Comparison of ENCODE assay signal across 28 cellular contexts in genomic region chr7:32053204-32053603, GRCh38. TPM values are rescaled to one million over a fixed set of nuclear protein-coding genes. Genes with fewer than 3 reads are reported as not detected.
DNase-seq lines count a peak whose midpoint lies in the region; ATAC-seq and TF ChIP-seq lines count a peak whose summit lies in the region.
"Had no signal": no experiment of that assay in that cellular context is flagged by ENCODE, and none has a peak within 500 bp of the region (broad histone marks: within the 10 kb centered on the region; RNA-seq: fewer than 3 reads in every experiment).

No MANE protein-coding gene starts in this region.

- H3K4me3 ChIP-seq in heart right ventricle (no peak overlapping the region), Karpas-422 (ENCODE audit: low read length) (no peak overlapping the region)
- H3K4me3 ChIP-seq: BLaER1, GM12878 had no signal

- no peak overlapping the region for H3K9ac ChIP-seq in Karpas-422 (ENCODE audit: low read length)
- H3K9ac ChIP-seq: BLaER1 had no signal

- H3K27ac ChIP-seq in foreskin keratinocyte (no peak overlapping the region), heart right ventricle (peak overlapping the region in 9 of 10 donors; percentile 32 to 68 (median 47)), Karpas-422 (ENCODE audit: low read length) (no peak overlapping the region)
- H3K27ac ChIP-seq: BLaER1 had no signal

- H3K27me3 ChIP-seq in foreskin keratinocyte: no peaks in the 10 kb centered on the region
- no peaks in the 10 kb centered on the region for H3K27me3 ChIP-seq in heart right ventricle
- no peaks in the 10 kb centered on the region for H3K27me3 ChIP-seq in Karpas-422 (ENCODE audit: low read length)
- H3K27me3 ChIP-seq: BE2C, BLaER1 had no signal

- no peaks in the 10 kb centered on the region for H4K20me1 ChIP-seq in Karpas-422 (ENCODE audit: insufficient read depth, low read depth, low read length)
- H4K20me1 ChIP-seq: BLaER1 had no signal

- no peaks in the 10 kb centered on the region for H3K9me3 ChIP-seq in heart right ventricle
- no peaks in the 10 kb centered on the region for H3K9me3 ChIP-seq in Karpas-422 (ENCODE audit: low read length)
- H3K9me3 ChIP-seq: BE2C, BLaER1 had no signal

- H3K9me2 ChIP-seq in Karpas-422 (replicated peaks; ENCODE audit: insufficient read depth, low read length): no peaks in the 10 kb centered on the region

- H3K79me2 ChIP-seq in Karpas-422 (ENCODE audit: low read length): no peaks in the 10 kb centered on the region

- no peak overlapping the region for H2AFZ ChIP-seq in Karpas-422 (ENCODE audit: low read length)

- DNase-seq in Right ventricle myocardium superior (peak; percentile 46), cardiac septum (ENCODE audit: low spot score) (no peak), foreskin keratinocyte (no peak), heart right ventricle (peak in 1 of 2 donors; percentile 14), left ventricle myocardium superior (peak; percentile 45), NCI-H1930 (lab: John Stamatoyannopoulos, UW) (no peak), OCI-M2 (lab: John Stamatoyannopoulos, UW; ENCODE audit: unreplicated experiment) (no peak), Karpas-422 (no peak)
- DNase-seq: 8988T; ACHN; BE2C; C1 segment of cervical spinal cord; CD4-positive, alpha-beta memory T cell; CD4-positive, CD25-positive, alpha-beta regulatory T cell; CD8-positive, alpha-beta memory T cell; COR-L47; DMS 273 treated with DMSO at 0.1 percent for 48 hours; DMS153; DMS53; DMS79; DND-41; EL; GDM1 had no signal

- WGBS in heart right ventricle, 2 donors: 70 to 78% methylated on average over 3 of the region's 3 CpGs

- intact Hi-C loops in Right ventricle myocardium superior (cut with DNase I) (no loop called here), cardiac septum (cut with DNase I) (no loop called here), heart right ventricle (cut with DNase I) (no loop called here), left ventricle myocardium superior (cut with micrococcal nuclease) (no loop called here)

- H3K4me2 ChIP-seq in Karpas-422 (ENCODE audit: low read depth, low read length, poor library complexity, severe bottlenecking): no peak overlapping the region
- H3K4me2 ChIP-seq: BLaER1 had no signal

- H3K4me1 ChIP-seq in foreskin keratinocyte: no peaks in the 10 kb centered on the region
- H3K4me1 ChIP-seq in heart right ventricle: peaks cover 0 to 81% (median 49%) of the 10 kb centered on the region in 9 donors
- no peaks in the 10 kb centered on the region for H3K4me1 ChIP-seq in Karpas-422 (ENCODE audit: low read length)
- H3K4me1 ChIP-seq: BE2C had no signal

- H3K36me3 ChIP-seq in heart right ventricle (peaks cover 0 to 17% (median 0%) of the 10 kb centered on the region in 9 donors), Karpas-422 (ENCODE audit: insufficient read depth, low read length) (no peaks in the 10 kb centered on the region)
- H3K36me3 ChIP-seq: BE2C, BLaER1 had no signal

- ATAC-seq in Right ventricle myocardium superior (ENCODE audit: poor library complexity) (peak; percentile 65), foreskin keratinocyte (peak; percentile 41), heart right ventricle (peak in 6 of 8 donors; percentile 43 to 82 (median 62)), left ventricle myocardium superior (peak; percentile 68)
- ATAC-seq: GM12878 had no signal

- TF ChIP-seq CTCF in foreskin keratinocyte (conservative IDR thresholded peaks at IDR 0.05) (no peak), heart right ventricle (IDR thresholded peaks at IDR 0.05) (no peak)

RNA-seq across cellular contexts. Expression of gene PDE1C, which starts 17.0 kb away (rescaled TPM):
- 181 TPM for total RNA-seq in Right ventricle myocardium superior
- total RNA-seq in cardiac septum: 220 TPM
- total RNA-seq in foreskin keratinocyte: 18.5 and 31.5 TPM in 2 replicates
- 4.2 and 5.3 TPM in 2 replicates for polyA plus RNA-seq in foreskin keratinocyte
- 100 to 1,000 TPM; 124 to 315 (median 197) TPM for total RNA-seq in heart right ventricle
- polyA plus RNA-seq in heart right ventricle: 10 to 100 TPM; 11.7 to 67.7 TPM
- 192 TPM for total RNA-seq in left ventricle myocardium superior
- not detected in 2 replicates for total RNA-seq in Karpas-422 (2014; rRNA removed; shearing (Covaris generic); ENCODE audit: low replicate concordance)
- total RNA-seq: A673; CD4-positive, alpha-beta memory T cell; CD4-positive, CD25-positive, alpha-beta regulatory T cell; CD8-positive, alpha-beta memory T cell; G401 had no signal
- polyA plus RNA-seq: CD14-positive monocyte; CD4-positive, alpha-beta memory T cell; CD4-positive, CD25-positive, alpha-beta regulatory T cell; CD8-positive, alpha-beta memory T cell had no signal

Comparison
In these comparisons a context has a peak if more than half of its experiments do, and no peak if none do; other contexts are left out.
1. DNase-seq: peak in Right ventricle myocardium superior (single experiment) and left ventricle myocardium superior (single experiment); none in cardiac septum (single experiment), foreskin keratinocyte (0 of 2), NCI-H1930 (0 of 2), OCI-M2 (single experiment) and Karpas-422 (single experiment).
2. H3K27ac ChIP-seq: peak in heart right ventricle (9 of 10); none in foreskin keratinocyte (single experiment) and Karpas-422 (single experiment).
3. RNA of gene PDE1C, which starts 17.0 kb away (total RNA-seq): 220 TPM in cardiac septum (single experiment), 124 to 315 TPM in heart right ventricle, 192 TPM in left ventricle myocardium superior (single experiment), 181 TPM in Right ventricle myocardium superior (single experiment) and 18.5 to 31.5 TPM in foreskin keratinocyte; not detected in Karpas-422; every median in the first group is over 10 times any median in the second.
4. Peak in every context shown above with its lines, with median percentiles within 50 percentile points of each other: ATAC-seq.